ENCODE assay signal across 8 cellular contexts in genomic region chr17:41917192-41917591, GRCh38. TPM values are rescaled to one million over a fixed set of nuclear protein-coding genes. Genes with fewer than 3 reads are reported as not detected.
DNase-seq lines count a peak whose midpoint lies in the region; ATAC-seq and TF ChIP-seq lines count a peak whose summit lies in the region.

No MANE protein-coding gene starts in this region.

- TF ChIP-seq POLR2A in stomach (IDR thresholded peaks at IDR 0.05): no peak

- peaks cover 40% of the 10 kb centered on the region for H3K36me3 Mint-ChIP-seq in activated T-helper 17 cell treated with anti-CD3 and anti-CD28 coated beads, Interleukin-2, amount 50 U/mL, for 72 hours (ENCODE audit: low read depth)

- peaks cover 42 to 61% (median 56%) of the 10 kb centered on the region in 4 donors for H3K4me1 ChIP-seq in stomach

- peak overlapping the region; percentile 85 for H3K27ac Mint-ChIP-seq in activated T-helper 17 cell treated with anti-CD3 and anti-CD28 coated beads, Interleukin-2, amount 50 U/mL, for 72 hours

- H3K4me3 Mint-ChIP-seq in activated T-helper 17 cell treated with anti-CD3 and anti-CD28 coated beads, Interleukin-2, amount 50 U/mL, for 72 hours: peak overlapping the region; percentile 83

- H3K9me3 Mint-ChIP-seq in activated T-helper 17 cell treated with anti-CD3 and anti-CD28 coated beads, Interleukin-2, amount 50 U/mL, for 72 hours: no peaks in the 10 kb centered on the region

- H3K27me3 Mint-ChIP-seq in activated T-helper 17 cell treated with anti-CD3 and anti-CD28 coated beads, Interleukin-2, amount 50 U/mL, for 72 hours: no peaks in the 10 kb centered on the region

- H3K4me1 Mint-ChIP-seq in activated T-helper 17 cell treated with anti-CD3 and anti-CD28 coated beads, Interleukin-2, amount 50 U/mL, for 72 hours: peaks cover 17% of the 10 kb centered on the region

- intact Hi-C loops in Right ventricle myocardium superior (cut with DNase I): no loop called here
- intact Hi-C loops in Right ventricle myocardium inferior (cut with DNase I): no loop called here
- intact Hi-C loops in stomach (cut with DNase I; ENCODE audit: low total_unique reads): no loop called here

- DNase-seq in Right ventricle myocardium superior: peak; percentile 31
- DNase-seq in Right ventricle myocardium inferior (ENCODE audit: missing footprints): no peak
- DNase-seq in stomach: no peak

- H3K4me3 ChIP-seq in iPS-18c (ENCODE audit: insufficient read depth, low read depth, low read length) (peak overlapping the region; percentile 99), stomach (peak overlapping the region in 3 of 4 donors; percentile 77 to 98 (median 82))

- peak overlapping the region in 4 of 5 donors; percentile 90 to 94 (median 94) for H3K27ac ChIP-seq in stomach

- ATAC-seq in Right ventricle myocardium superior (ENCODE audit: poor library complexity): no peak
- no peak for ATAC-seq in Right ventricle myocardium inferior
- ATAC-seq in activated T-helper 17 cell treated with anti-CD3 and anti-CD28 coated beads, Interleukin-2, amount 50 U/mL, for 72 hours (replicated peaks): no peak
- ATAC-seq in HG02884 (IDR thresholded peaks at IDR 0.05; ENCODE audit: unreplicated experiment): no peak
- no peak for ATAC-seq in GM19324 (IDR thresholded peaks at IDR 0.05; ENCODE audit: low FRiP score, unreplicated experiment)
- ATAC-seq in GM21528 (IDR thresholded peaks at IDR 0.05; ENCODE audit: low FRiP score, unreplicated experiment): no peak

- no peak for TF ChIP-seq EP300 in stomach (IDR thresholded peaks at IDR 0.05)

- WGBS in stomach, 5 donors: 18 to 32% (median 20%) methylated on average over 4 of the region's 4 CpGs

- H3K9me3 ChIP-seq in iPS-18c (ENCODE audit: control insufficient read depth, insufficient read depth, low read length) (peaks cover 3% of the 10 kb centered on the region), stomach (no peaks in the 10 kb centered on the region)

- H3K36me3 ChIP-seq in stomach: peaks cover 13 to 18% (median 17%) of the 10 kb centered on the region in 4 donors

- TF ChIP-seq CTCF in stomach (IDR thresholded peaks at IDR 0.05): no peak

- no peaks in the 10 kb centered on the region for H3K27me3 ChIP-seq in stomach

RNA-seq across cellular contexts. Expression of gene ACLY, which starts 1.6 kb away (rescaled TPM):
- total RNA-seq in Right ventricle myocardium superior: 24.0 TPM
- 32.3 TPM for total RNA-seq in Right ventricle myocardium inferior
- 100 to 1,000 TPM in 1 of 2 donors, 10 to 100 TPM in 1; 95.4 to 222 TPM for total RNA-seq in activated T-helper 17 cell treated with anti-CD3 and anti-CD28 coated beads, Interleukin-2, amount 50 U/mL, for 72 hours
- total RNA-seq in stomach: 100 to 1,000 TPM in 1 of 5 donors, 10 to 100 TPM in 4; 29.8 to 121 (median 48.7) TPM
- polyA plus RNA-seq in stomach: 10 to 100 TPM; 19.8 to 23.8 (median 23.5) TPM

RNA-seq across cellular contexts. Expression of gene ODAD4, which starts 13.2 kb away (rescaled TPM):
- total RNA-seq in Right ventricle myocardium superior (0.75 TPM), Right ventricle myocardium inferior (0.76 TPM), stomach (1 to 10 TPM in 1 of 5 donors, not detected in 4; 1.3 TPM)
- under 1 TPM; 0.63 to 0.93 TPM for total RNA-seq in activated T-helper 17 cell treated with anti-CD3 and anti-CD28 coated beads, Interleukin-2, amount 50 U/mL, for 72 hours
- polyA plus RNA-seq in stomach: 1 to 10 TPM in 1 of 3 donors, under 1 TPM in 2; 0.78 to 2.1 (median 0.81) TPM

RNA-seq across cellular contexts. Expression of gene CNP, which starts 49.4 kb away (rescaled TPM):
- total RNA-seq in Right ventricle myocardium superior: 23.0 TPM
- 28.2 TPM for total RNA-seq in Right ventricle myocardium inferior
- total RNA-seq in activated T-helper 17 cell treated with anti-CD3 and anti-CD28 coated beads, Interleukin-2, amount 50 U/mL, for 72 hours: 10 to 100 TPM; 51.4 to 82.9 TPM
- total RNA-seq in stomach: 10 to 100 TPM; 21.0 to 47.2 (median 30.7) TPM
- 10 to 100 TPM; 27.3 to 29.1 (median 29.0) TPM for polyA plus RNA-seq in stomach

RNA-seq across cellular contexts. Expression of gene KLHL11, which starts 52.0 kb away (rescaled TPM):
- 3.0 TPM for total RNA-seq in Right ventricle myocardium superior
- 3.7 TPM for total RNA-seq in Right ventricle myocardium inferior
- 10 to 100 TPM; 15.1 to 16.2 TPM for total RNA-seq in activated T-helper 17 cell treated with anti-CD3 and anti-CD28 coated beads, Interleukin-2, amount 50 U/mL, for 72 hours
- total RNA-seq in stomach: 10 to 100 TPM in 3 of 5 donors, 1 to 10 TPM in 2; 1.8 to 26.4 (median 11.2) TPM
- polyA plus RNA-seq in stomach: under 1 TPM; 0.43 to 0.87 (median 0.61) TPM
